ENCODE assay signal across 11 cellular contexts in genomic region chr3:49279376-49279775, GRCh38. TPM values are rescaled to one million over a fixed set of nuclear protein-coding genes. Genes with fewer than 3 reads are reported as not detected.
DNase-seq lines count a peak whose midpoint lies in the region; ATAC-seq and TF ChIP-seq lines count a peak whose summit lies in the region.
"Had no signal": no experiment of that assay in that cellular context is flagged by ENCODE, and none has a peak within 500 bp of the region (broad histone marks: within the 10 kb centered on the region; RNA-seq: fewer than 3 reads in every experiment).

No MANE protein-coding gene starts in this region.

- no peak for TF ChIP-seq POLR2A in gastrocnemius medialis (IDR thresholded peaks at IDR 0.05)

- peak; percentile 13 to 21 for ATAC-seq in gastrocnemius medialis
- ATAC-seq in GM19463 (IDR thresholded peaks at IDR 0.05; ENCODE audit: unreplicated experiment) = no peak
- no peak for ATAC-seq in GM18498 (IDR thresholded peaks at IDR 0.05; ENCODE audit: unreplicated experiment)
- no peak for ATAC-seq in GM19324 (IDR thresholded peaks at IDR 0.05; ENCODE audit: low FRiP score, unreplicated experiment)

- intact Hi-C loops in gastrocnemius medialis (cut with DNase I; ENCODE audit: low total_unique reads) = no loop called here

- no peaks in the 10 kb centered on the region for H3K9me3 ChIP-seq in gastrocnemius medialis

- H3K27me3 ChIP-seq in gastrocnemius medialis = no peaks in the 10 kb centered on the region

- no peak for TF ChIP-seq CTCF in fibroblast of mammary gland (conservative IDR thresholded peaks at IDR 0.05; ENCODE audit: control insufficient read depth, insufficient read depth, low read depth, low read length)
- TF ChIP-seq CTCF in gastrocnemius medialis (IDR thresholded peaks at IDR 0.05 in 4 of 5, conservative IDR thresholded peaks at IDR 0.05 in 1 of 5) = no peak

- in situ Hi-C loops in gastrocnemius medialis (cut with MboI; ENCODE audit: low sequenced_read_pairs in 4 of 4) = loop anchor here in 1 of 4 donors (10.0 kb wide), 1 partner anchor 105 kb away; the partner anchor contains the start of gene KLHDC8B

- peaks cover 0 to 41% of the 10 kb centered on the region in 2 donors for H3K36me3 ChIP-seq in gastrocnemius medialis

- H3K4me1 ChIP-seq in gastrocnemius medialis = peaks cover 16 to 18% of the 10 kb centered on the region in 2 donors

- H3K27ac ChIP-seq in gastrocnemius medialis = peak overlapping the region; percentile 84 to 94 (median 90)

- peak; percentile 66 for DNase-seq in AG20443 (ENCODE audit: low spot score)
- DNase-seq in NCI-H226 = peak; percentile 29
- peak; percentile 66 for DNase-seq in fibroblast of mammary gland (ENCODE audit: low read depth)
- DNase-seq in gastrocnemius medialis = no peak
- no peak for DNase-seq in NCI-H526 (lab: John Stamatoyannopoulos, UW)
- DNase-seq: CD4-positive, alpha-beta memory T cell; effector memory CD4-positive, alpha-beta T cell; T-helper 9 cell had no signal

- H3K4me3 ChIP-seq in fibroblast of mammary gland (ENCODE audit: control insufficient read depth, low read depth, low read length) = no peak overlapping the region
- no peak overlapping the region for H3K4me3 ChIP-seq in gastrocnemius medialis

RNA-seq across cellular contexts. Expression of gene C3orf62, which starts 2.3 kb away (rescaled TPM):
- 1 to 10 TPM in 2 of 4 donors, under 1 TPM in 2; 0.78 to 1.9 (median 1.3) TPM for total RNA-seq in gastrocnemius medialis

Comparison
In these comparisons a context has a peak if more than half of its experiments do, and no peak if none do; other contexts are left out.
1. DNase-seq: peak in AG20443 (single experiment), NCI-H226 (single experiment) and fibroblast of mammary gland (single experiment); none in gastrocnemius medialis (0 of 2) and NCI-H526 (0 of 2).
2. ATAC-seq: peak in gastrocnemius medialis (2 of 2); none in GM19463 (single experiment), GM18498 (single experiment) and GM19324 (single experiment).